28 cellular contexts compared by ENCODE assay signal in genomic region chr11:121068787-121069186, GRCh38. TPM values are rescaled to one million over a fixed set of nuclear protein-coding genes. Genes with fewer than 3 reads are reported as not detected.
"Had no signal": no experiment of that assay in that cellular context is flagged by ENCODE, and none has a peak within 500 bp of the region (broad histone marks: within the 10 kb centered on the region; RNA-seq: fewer than 3 reads in every experiment).

No MANE protein-coding gene starts in this region.

- H3K27me3 Mint-ChIP-seq: activated CD8-positive, alpha-beta T cell treated with anti-CD3 and anti-CD28 coated beads for 36 hours; activated naive CD8-positive, alpha-beta T cell treated with anti-CD3 and anti-CD28 coated beads, Interleukin-2, amount 50 U/mL, for 24 hours; central memory CD8-positive, alpha-beta T cell had no signal

- H3K4me3 ChIP-seq: ascending aorta, body of pancreas, SJCRH30 had no signal

- H3K27ac ChIP-seq: ascending aorta, body of pancreas, KMS-11, SJCRH30 had no signal

- ATAC-seq: activated CD4-positive, CD25-positive, alpha-beta regulatory T cell treated with anti-CD3 and anti-CD28 coated beads, Interleukin-2, amount 50 U/mL, for 24 hours; activated CD8-positive, alpha-beta T cell treated with anti-CD3 and anti-CD28 coated beads for 36 hours; activated naive CD4-positive, alpha-beta T cell treated with anti-CD3 and anti-CD28 coated beads, Interleukin-2, amount 50 U/mL, for 72 hours; activated naive CD8-positive, alpha-beta T cell treated with anti-CD3 and anti-CD28 coated beads, Interleukin-2, amount 50 U/mL, for 24 hours; activated T-cell treated with anti-CD3 and anti-CD28 coated beads, Interleukin-2, amount 50 U/mL, for 72 hours; body of pancreas; Panc1; Right ventricle myocardium inferior had no signal

- H3K9me3 Mint-ChIP-seq: activated CD8-positive, alpha-beta T cell treated with anti-CD3 and anti-CD28 coated beads for 36 hours had no signal

- H3K4me2 ChIP-seq: SK-N-SH had no signal

- H3K27me3 ChIP-seq: ascending aorta, body of pancreas, SJCRH30 had no signal

- H3K9ac ChIP-seq: KMS-11, SK-N-SH had no signal

- DNase-seq: activated CD4-positive, alpha-beta T cell treated with anti-CD3 and anti-CD28 coated beads for 4 hours; activated CD8-positive, alpha-beta memory T cell treated with anti-CD3 and anti-CD28 coated beads, Interleukin-2, amount 50 U/mL, for 4 hours; activated CD8-positive, alpha-beta T cell treated with anti-CD3 and anti-CD28 coated beads for 36 hours; activated naive CD8-positive, alpha-beta T cell treated with anti-CD3 and anti-CD28 coated beads, Interleukin-2, amount 50 U/mL, for 24 hours; activated T-cell treated with anti-CD3 and anti-CD28 coated beads, Interleukin-2, amount 50 U/mL, for 72 hours; amniotic stem cell; body of pancreas; NCI-H1092 treated with DMSO at 0.1 percent for 48 hours; NCI-H1417 treated with DMSO at 0.1 percent for 48 hours; NCI-H1694; NCI-H2029; NCI-H2107; NCI-H2171 treated with DMSO at 0.1 percent for 48 hours; NCI-H226; NCI-H526; NCI-H774; OCI-M1; SJCRH30; SK-N-SH had no signal

- H3K9me3 ChIP-seq: ascending aorta, body of pancreas, SJCRH30 had no signal

- H3K4me3 Mint-ChIP-seq: activated CD8-positive, alpha-beta T cell treated with anti-CD3 and anti-CD28 coated beads for 36 hours; activated naive CD8-positive, alpha-beta T cell treated with anti-CD3 and anti-CD28 coated beads, Interleukin-2, amount 50 U/mL, for 24 hours; activated T-cell treated with anti-CD3 and anti-CD28 coated beads, Interleukin-2, amount 50 U/mL, for 72 hours; central memory CD8-positive, alpha-beta T cell had no signal

- H3K36me3 ChIP-seq: SJCRH30 had no signal

- H3K9me2 ChIP-seq: SK-N-SH had no signal

- H3K27ac Mint-ChIP-seq: activated CD8-positive, alpha-beta T cell treated with anti-CD3 and anti-CD28 coated beads for 36 hours; activated naive CD8-positive, alpha-beta T cell treated with anti-CD3 and anti-CD28 coated beads, Interleukin-2, amount 50 U/mL, for 24 hours; activated T-helper 2 cell treated with anti-CD3 and anti-CD28 coated beads, Interferon-gamma antibody, Interleukin-2, Interleukin-4, amounts not matched to agents 10 μg/mL and 5 μg/mL and 100 μg/mL, durations not matched to agents 14 hours and 24 hours and 36 hours had no signal

- H3K4me1 Mint-ChIP-seq: activated naive CD8-positive, alpha-beta T cell treated with anti-CD3 and anti-CD28 coated beads, Interleukin-2, amount 50 U/mL, for 24 hours had no signal

RNA-seq across cellular contexts. Expression of gene TECTA, which starts 32.3 kb away (rescaled TPM):
- total RNA-seq: ascending aorta, NCI-H460 had no signal
